18 cellular contexts compared by ENCODE assay signal in the genomic region with DNA sequence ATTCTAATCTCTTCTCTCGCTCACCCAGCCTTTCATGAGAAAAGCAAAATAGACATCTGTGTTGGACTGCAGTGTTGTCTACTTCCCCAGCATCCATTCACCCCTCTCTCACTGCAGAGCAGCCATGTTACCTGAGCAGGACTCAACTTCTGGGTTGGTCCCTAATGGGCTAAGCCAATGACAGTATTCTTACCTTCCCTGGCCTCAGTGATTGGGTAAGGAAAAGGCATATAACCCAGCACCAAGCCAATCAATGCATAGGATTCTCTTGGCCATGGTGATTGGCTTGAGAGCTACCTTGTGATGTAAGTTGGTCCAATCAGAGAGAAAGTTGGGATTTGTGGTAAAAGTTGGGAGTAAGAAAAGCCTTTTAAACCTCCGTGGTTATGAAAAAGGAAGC.
"Had no signal": no experiment of that assay in that cellular context is flagged by ENCODE, and none has a peak within 500 bp of the region (broad histone marks: within the 10 kb centered on the region; RNA-seq: fewer than 3 reads in every experiment).

No MANE protein-coding gene starts in this region.

- ATAC-seq: left ventricle myocardium superior; lower lobe of right lung; natural killer cell; pancreas; right lobe of liver; stimulated activated naive B cell treated with anti-CD40 and anti-IgM and Interleukin-4, amounts not matched to agents 10 μg/mL and 1 μg/mL and 100 μg/mL, for 72 hours had no signal

- FAIRE-seq: endothelial cell of umbilical vein, keratinocyte, pancreas, small intestine had no signal

- H3K4me3 ChIP-seq: colonic mucosa, esophagus squamous epithelium, lower lobe of right lung, pancreas, right lobe of liver, transverse colon, vagina had no signal

- H3K4me1 ChIP-seq: colonic mucosa, lower lobe of right lung, pancreas, right lobe of liver, vagina had no signal

- H3K9me3 ChIP-seq: colonic mucosa, esophagus squamous epithelium, lower lobe of right lung, neutrophil, pancreas, right lobe of liver, transverse colon, vagina had no signal

- DNase-seq: colonic mucosa; effector memory CD4-positive, alpha-beta T cell; esophagus squamous epithelium; foreskin melanocyte; left ventricle myocardium superior; lower lobe of right lung; natural killer cell; pancreas; right lobe of liver; small intestine; stimulated activated CD4-positive, alpha-beta T cell treated with anti-CD3 and anti-CD28 coated beads, Interleukin-15, amount 100 ng/mL, for 24 hours; stimulated activated CD4-positive, alpha-beta T cell treated with anti-CD3 and anti-CD28 coated beads, Interleukin-2, amount 100 ng/mL, for 48 hours; stimulated activated naive B cell treated with anti-CD40 and anti-IgM and Interleukin-4, amounts not matched to agents 10 μg/mL and 1 μg/mL and 100 μg/mL, for 72 hours; transverse colon had no signal

- H3K27ac ChIP-seq: colonic mucosa, esophagus squamous epithelium, lower lobe of right lung, neutrophil, pancreas, right lobe of liver, transverse colon, vagina had no signal

- H3K27me3 ChIP-seq: colonic mucosa, pancreas, right lobe of liver, transverse colon, vagina had no signal

- H3K36me3 ChIP-seq: colonic mucosa, esophagus squamous epithelium, lower lobe of right lung, neutrophil, pancreas, right lobe of liver, transverse colon, vagina had no signal
